ENCODE assay signal across 9 cellular contexts in genomic region chr16:69924777-69925191, GRCh38. TPM values are rescaled to one million over a fixed set of nuclear protein-coding genes. Genes with fewer than 3 reads are reported as not detected.
DNase-seq lines count a peak whose midpoint lies in the region; ATAC-seq and TF ChIP-seq lines count a peak whose summit lies in the region.
"Had no signal": no experiment of that assay in that cellular context is flagged by ENCODE, and none has a peak within 500 bp of the region (broad histone marks: within the 10 kb centered on the region; RNA-seq: fewer than 3 reads in every experiment).

No MANE protein-coding gene starts in this region.

- H3K4me1 ChIP-seq in adrenal gland (replicated peaks in 1 of 2), result peaks cover 11 to 24% of the 10 kb centered on the region in 2 donors
- peaks cover 5 to 71% (median 37%) of the 10 kb centered on the region in 12 donors for H3K4me1 ChIP-seq in heart left ventricle
- peaks cover 11% of the 10 kb centered on the region for H3K4me1 ChIP-seq in ovary (ENCODE audit: insufficient read depth)
- H3K4me1 ChIP-seq in PC-9 (replicated peaks; ENCODE audit: insufficient read depth), result no peaks in the 10 kb centered on the region

- H3F3A ChIP-seq in PC-9 (ENCODE audit: insufficient read depth, low read depth), result no peaks in the 10 kb centered on the region

- TF ChIP-seq CTCF in AG04450 (IDR thresholded peaks at IDR 0.05; ENCODE audit: low read depth, low read length) (no peak), adrenal gland (IDR thresholded peaks at IDR 0.05) (no peak), heart left ventricle (IDR thresholded peaks at IDR 0.05) (no peak), ovary (IDR thresholded peaks at IDR 0.05) (no peak), PC-9 (conservative IDR thresholded peaks at IDR 0.05) (no peak)

- H2AFZ ChIP-seq in PC-9, result no peak overlapping the region

- no peaks in the 10 kb centered on the region for H3K79me2 ChIP-seq in PC-9 (ENCODE audit: low read depth)

- CTCF ChIA-PET in AG04450 (lab: Charles Lee) (interaction anchor here (1.5 kb wide), 1 partner anchor 128 kb away, joined by 3 read pairs; no protein-coding TSS in a partner anchor), PC-9 (lab: Charles Lee) (no interaction called here)

- H3K27ac ChIP-seq in AG04450 (ENCODE audit: low read depth, low read length), result peak overlapping the region; percentile 87
- peak overlapping the region in 4 of 5 donors; percentile 39 to 81 (median 76) for H3K27ac ChIP-seq in adrenal gland
- H3K27ac ChIP-seq in heart left ventricle, result peak overlapping the region; percentile 76 to 92 (median 82)
- H3K27ac ChIP-seq in ovary, result peak overlapping the region; percentile 87 to 90
- no peak overlapping the region for H3K27ac ChIP-seq in PC-9
- H3K27ac ChIP-seq in substantia nigra (ENCODE audit: low read depth, low read length, poor library complexity, severe bottlenecking), result no peak overlapping the region

- intact Hi-C loops in adrenal gland (cut with DNase I) (loop anchor here (5.0 to 10.0 kb wide), 2 partner anchors 60 to 127 kb away; no protein-coding TSS in a partner anchor), heart left ventricle (cut with DNase I) (loop anchor here in 4 of 10 donors (1.0 to 10.0 kb wide), 4 partner anchors 60 to 127 kb away; no protein-coding TSS in a partner anchor), ovary (cut with DNase I) (loop anchor here in 3 of 4 donors (5.0 to 10.0 kb wide), 3 partner anchors 60 to 530 kb away; no protein-coding TSS in a partner anchor), PC-9 (cut with micrococcal nuclease; ENCODE audit: unreplicated experiment) (no loop called here)

- H3K27me3 ChIP-seq in AG04450 (ENCODE audit: control insufficient read depth, insufficient read depth, low read length) (no peaks in the 10 kb centered on the region), adrenal gland (no peaks in the 10 kb centered on the region), heart left ventricle (no peaks in the 10 kb centered on the region), ovary (no peaks in the 10 kb centered on the region), PC-9 (ENCODE audit: insufficient read depth, low read depth) (no peaks in the 10 kb centered on the region)

- H3K4me2 ChIP-seq in PC-9, result no peak overlapping the region

- 44 to 77% (median 66%) methylated on average over 18 to 19 of the region's 19 CpGs for WGBS in adrenal gland, 4 donors
- WGBS in heart left ventricle, 4 donors, result 36 to 65% (median 56%) methylated on average over 19 of the region's 19 CpGs
- 3 to 12% (median 6%) methylated on average over 19 of the region's 19 CpGs for WGBS in ovary, 3 donors

- ATAC-seq in heart left ventricle (peak; percentile 56 to 85 (median 82)), GM18873 (IDR thresholded peaks at IDR 0.05; ENCODE audit: low FRiP score, unreplicated experiment) (no peak)

- H3K9me3 ChIP-seq in AG04450 (ENCODE audit: control insufficient read depth, insufficient read depth, low read length) (no peaks in the 10 kb centered on the region; the same call in 1 of the 2 replicates), adrenal gland (replicated peaks in 1 of 3) (no peaks in the 10 kb centered on the region), heart left ventricle (no peaks in the 10 kb centered on the region), ovary (no peaks in the 10 kb centered on the region), PC-9 (ENCODE audit: insufficient read depth, low read depth) (no peaks in the 10 kb centered on the region)

- POLR2A ChIA-PET in AG04450 (lab: Yijun Ruan, JAX) (interaction anchor here (1.1 kb wide), 1 partner anchor 76 kb away, joined by 5 read pairs; no protein-coding TSS in a partner anchor), PC-9 (lab: Charles Lee; ENCODE audit: unreplicated experiment) (no interaction called here)

- TF ChIP-seq POLR2A in adrenal gland (IDR thresholded peaks at IDR 0.05), result peak in 1 of 2 donors; percentile 18
- peak in 1 of 2 donors; percentile 69 for TF ChIP-seq POLR2A in heart left ventricle (IDR thresholded peaks at IDR 0.05)
- peak; percentile 49 for TF ChIP-seq POLR2A in ovary (IDR thresholded peaks at IDR 0.05)

- no peaks in the 10 kb centered on the region for H4K20me1 ChIP-seq in PC-9 (ENCODE audit: insufficient read depth)

- H3K36me3 ChIP-seq in adrenal gland (replicated peaks in 1 of 2), result peaks cover 0 to 6% of the 10 kb centered on the region in 2 donors
- H3K36me3 ChIP-seq in heart left ventricle, result peaks cover 0 to 38% (median 6%) of the 10 kb centered on the region in 9 donors
- no peaks in the 10 kb centered on the region for H3K36me3 ChIP-seq in ovary
- H3K36me3 ChIP-seq in PC-9 (ENCODE audit: low read depth), result no peaks in the 10 kb centered on the region

- H3K4me3 ChIP-seq in AG04450 (ENCODE audit: low read depth, low read length), result peak overlapping the region; percentile 35
- no peak overlapping the region for H3K4me3 ChIP-seq in adrenal gland
- peak overlapping the region in 10 of 12 donors; percentile 36 to 61 (median 47) for H3K4me3 ChIP-seq in heart left ventricle
- peak overlapping the region; percentile 29 for H3K4me3 ChIP-seq in ovary
- H3K4me3 ChIP-seq in PC-9, result no peak overlapping the region

- BruUV-seq in PC-9 (replicated peaks; lab: Mats Ljungman, UMichigan), result no TSS peak

- no peak for TF ChIP-seq EP300 in ovary (IDR thresholded peaks at IDR 0.05)

- no peaks in the 10 kb centered on the region for H3K9me2 ChIP-seq in PC-9 (ENCODE audit: insufficient read depth)

- DNase-seq in AG04450 (ENCODE audit: low read depth, low spot score), result peak; percentile 55
- peak in 2 of 7 donors; percentile 23 to 66 for DNase-seq in adrenal gland
- DNase-seq in heart left ventricle, result peak; percentile 74 to 83 (median 81)
- DNase-seq in ovary, result peak; percentile 79 to 87 (median 81)
- no peak for DNase-seq in activated CD8-positive, alpha-beta memory T cell treated with anti-CD3 and anti-CD28 coated beads, Interleukin-2, amount 50 U/mL, for 48 hours
- DNase-seq in PC-9, result no peak
- no peak for DNase-seq in substantia nigra (lab: John Stamatoyannopoulos, UW)
- DNase-seq: effector CD4-positive, alpha-beta T cell had no signal

RNA-seq across cellular contexts. Expression of gene CLEC18A, which starts 26.4 kb away (rescaled TPM):
- polyA plus RNA-seq in AG04450 (2011; rRNA removed) (0.12 TPM in 1 of 2 replicates, not detected in the other), adrenal gland (1 to 10 TPM; 1.2 to 3.9 (median 2.9) TPM), heart left ventricle (under 1 TPM; 0.08 to 0.10 TPM), ovary (under 1 TPM; 0.47 to 0.64 TPM)
- polyA minus RNA-seq in AG04450 (2011; rRNA and poly(A)+ RNA removed), result 0.09 and 0.70 TPM in 2 replicates
- total RNA-seq in adrenal gland (1 to 10 TPM; 1.0 to 8.0 (median 3.0) TPM), heart left ventricle (1 to 10 TPM in 1 of 9 donors, under 1 TPM in 3, not detected in 5; 0.09 to 1.1 (median 0.17) TPM), ovary (1 to 10 TPM in 2 of 7 donors, under 1 TPM in 4, not detected in 1; 0.12 to 1.5 (median 0.39) TPM), PC-9 (2021) (1.2 and 1.3 TPM in 2 replicates)

Comparison
In these comparisons a context has a peak if more than half of its experiments do, and no peak if none do; other contexts are left out.
1. DNase-seq: peak in AG04450 (single experiment), heart left ventricle (5 of 5) and ovary (5 of 5); none in activated CD8-positive, alpha-beta memory T cell treated with anti-CD3 and anti-CD28 coated beads, Interleukin-2, amount 50 U/mL, for 48 hours (single experiment), PC-9 (0 of 2) and substantia nigra (0 of 49).
2. H3K27ac ChIP-seq: peak in AG04450 (single experiment), adrenal gland (4 of 5), heart left ventricle (12 of 12) and ovary (2 of 2); none in PC-9 (single experiment) and substantia nigra (single experiment).
3. H3K4me3 ChIP-seq: peak in AG04450 (single experiment), heart left ventricle (10 of 12) and ovary (single experiment); none in adrenal gland (0 of 4) and PC-9 (single experiment).